ENCODE assay signal across 11 cellular contexts in genomic region chr1:64290420-64290819, GRCh38.
"Had no signal": no experiment of that assay in that cellular context is flagged by ENCODE, and none has a peak within 500 bp of the region (broad histone marks: within the 10 kb centered on the region; RNA-seq: fewer than 3 reads in every experiment).

No MANE protein-coding gene starts in this region.

- H3K36me3 ChIP-seq: HAP-1 had no signal

- H3K27ac ChIP-seq: GM23248 had no signal

- DNase-seq: GM23248, GOT3, H7, H9, HCEC 1CT, HFFc6 had no signal

- H3K4me1 ChIP-seq: HAP-1 had no signal

- H2AFZ ChIP-seq: GM23248, GM23338 had no signal

- H3K4me2 ChIP-seq: GM23338 had no signal

- H3K27ac Mint-ChIP-seq: GM23338, H9, HFFc6 had no signal

- H3K9ac ChIP-seq: GM23248 had no signal

- H3K9me3 Mint-ChIP-seq: GM23338, HFFc6 had no signal

- H3K9me3 ChIP-seq: HAP-1 had no signal

- H3K4me3 Mint-ChIP-seq: GM23338, H9, HFFc6 had no signal

- H3K4me3 ChIP-seq: GM23248, GM23338, HAP-1 had no signal

- ATAC-seq: GM23338, HCT116 had no signal

- H3K4me1 Mint-ChIP-seq: GM23338, H9 had no signal

- FAIRE-seq: H1, H54 had no signal
